ENCODE assay signal across 27 cellular contexts in the genomic region with DNA sequence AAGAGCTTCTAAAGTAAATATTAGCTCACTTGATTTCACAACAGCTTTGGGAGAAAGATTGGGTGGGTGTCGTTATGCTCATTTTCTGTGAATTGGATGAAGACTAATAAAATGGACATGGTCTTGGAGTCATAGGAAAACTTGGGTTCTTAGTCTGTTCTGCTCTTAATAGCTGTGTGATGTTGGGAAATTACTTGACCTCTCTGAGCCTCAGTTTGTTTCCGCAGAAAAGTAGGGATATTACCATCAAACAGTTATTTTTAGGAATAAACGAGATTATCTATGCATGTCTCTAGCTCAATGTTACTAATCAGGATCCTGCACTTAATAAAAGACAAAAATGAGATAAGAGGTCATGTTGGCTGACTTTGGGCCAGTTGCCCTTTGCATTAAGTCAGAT.
A peak's percentile ranks its signal among the peaks of the same experiment; 100 is the strongest.
DNase-seq lines count a peak whose midpoint lies in the region; ATAC-seq, FAIRE-seq and TF ChIP-seq lines count a peak whose summit lies in the region.
"Had no signal": no experiment of that assay in that cellular context is flagged by ENCODE, and none has a peak within 500 bp of the region (broad histone marks: within the 10 kb centered on the region; RNA-seq: fewer than 3 reads in every experiment).

No MANE protein-coding gene starts in this region.

- H3K9ac ChIP-seq in K562 (ENCODE audit: insufficient read depth in 1 of 2, low read depth in 2 of 2, low read length in 2 of 2) (no peak overlapping the region), colonic mucosa (ENCODE audit: low read depth in 2 of 2, low read length in 2 of 2) (no peak overlapping the region), smooth muscle cell (ENCODE audit: low read depth) (no peak overlapping the region)
- H3K9ac ChIP-seq: BLaER1 had no signal

- H3K4me2 ChIP-seq in K562 (ENCODE audit: insufficient read depth, low read length) (no peak overlapping the region), smooth muscle cell (no peak overlapping the region)
- H3K4me2 ChIP-seq: BLaER1 had no signal

- DNase-seq in K562 (ENCODE audit: extremely low read depth in 1 of 4, low spot score in 3 of 4) (no peak), colonic mucosa (no peak), fibroblast of villous mesenchyme (ENCODE audit: low read depth) (peak; percentile 7), smooth muscle cell (lab: John Stamatoyannopoulos, UW; ENCODE audit: unreplicated experiment) (no peak), foreskin fibroblast (no peak)
- no peak for DNase-seq in natural killer cell treated with Interleukin-12 subunit alpha and Interleukin-12 subunit beta and Interleukin-15 and Interleukin-18, amount 100 ng/mL, for 72 hours (ENCODE audit: low spot score)
- DNase-seq: 8988T; ACHN; BE2C; C1 segment of cervical spinal cord; CD4-positive, alpha-beta memory T cell; CD4-positive, CD25-positive, alpha-beta regulatory T cell; CD8-positive, alpha-beta memory T cell; COR-L47; DMS 273 treated with DMSO at 0.1 percent for 48 hours; DMS153; DMS79; DND-41; EL; GDM1 had no signal

- H3K27me3 ChIP-seq in K562 (ENCODE audit: control insufficient read depth in 2 of 2, insufficient read depth in 2 of 2, low read length in 2 of 2) (no peaks in the 10 kb centered on the region), colonic mucosa (no peaks in the 10 kb centered on the region), smooth muscle cell (ENCODE audit: low read depth) (no peaks in the 10 kb centered on the region)
- H3K27me3 ChIP-seq: BE2C, BLaER1 had no signal

- no peaks in the 10 kb centered on the region for H3K9me3 ChIP-seq in K562 (replicated peaks; ENCODE audit: control insufficient read depth, insufficient read depth, low read depth, low read length)
- H3K9me3 ChIP-seq in colonic mucosa = no peaks in the 10 kb centered on the region
- no peaks in the 10 kb centered on the region for H3K9me3 ChIP-seq in smooth muscle cell (replicated peaks; ENCODE audit: low read depth)
- H3K9me3 ChIP-seq: BE2C, BLaER1 had no signal

- no peak for TF ChIP-seq EP300 in K562 (IDR thresholded peaks at IDR 0.05; ENCODE audit: low read length)

- no peaks in the 10 kb centered on the region for H3K4me1 ChIP-seq in K562 (replicated peaks in 1 of 2; ENCODE audit: control insufficient read depth in 2 of 2, insufficient read depth in 2 of 2, low read length in 2 of 2)
- no peaks in the 10 kb centered on the region for H3K4me1 ChIP-seq in colonic mucosa
- H3K4me1 ChIP-seq in smooth muscle cell (ENCODE audit: low read depth) = peaks cover 19% of the 10 kb centered on the region
- H3K4me1 ChIP-seq: BE2C, BLaER1 had no signal

- H3K4me3 ChIP-seq in K562 = no peak overlapping the region
- no peak overlapping the region for H3K4me3 ChIP-seq in colonic mucosa
- H3K4me3 ChIP-seq in fibroblast of villous mesenchyme (ENCODE audit: low read depth, low read length) = no peak overlapping the region
- H3K4me3 ChIP-seq in smooth muscle cell = no peak overlapping the region
- H3K4me3 ChIP-seq in foreskin fibroblast (ENCODE audit: low read depth in 1 of 2, low read length in 2 of 2) = no peak overlapping the region
- H3K4me3 ChIP-seq: BLaER1, GM12878 had no signal

- no peak overlapping the region for H3K4me3 Mint-ChIP-seq in natural killer cell treated with Interleukin-12 subunit alpha and Interleukin-12 subunit beta and Interleukin-15 and Interleukin-18, amount 100 ng/mL, for 72 hours
- H3K4me3 Mint-ChIP-seq: CD14-positive monocyte; CD4-positive, alpha-beta memory T cell; CD4-positive, CD25-positive, alpha-beta regulatory T cell; CD8-positive, alpha-beta memory T cell had no signal

- no peak for FAIRE-seq in K562 (lab: Jason Lieb, UNC)
- FAIRE-seq: A204.1, GM12878, GM12892, GM18507 had no signal

- no peak for TF ChIP-seq POLR2A in K562 (conservative IDR thresholded peaks at IDR 0.05)

- POLR2A ChIA-PET in K562 (lab: Yijun Ruan, JAX) = no interaction called here

- no peaks in the 10 kb centered on the region for H3K9me3 Mint-ChIP-seq in natural killer cell treated with Interleukin-12 subunit alpha and Interleukin-12 subunit beta and Interleukin-15 and Interleukin-18, amount 100 ng/mL, for 72 hours
- H3K9me3 Mint-ChIP-seq: CD14-positive monocyte; CD4-positive, alpha-beta memory T cell; CD4-positive, CD25-positive, alpha-beta regulatory T cell had no signal

- intact Hi-C loops in K562 (cut with micrococcal nuclease) (no loop called here), colonic mucosa (cut with DNase I) (no loop called here)

- in situ Hi-C loops in K562 (cut with MboI) = no loop called here

- H3K79me2 ChIP-seq in K562 (ENCODE audit: control insufficient read depth, insufficient read depth, low read length) (no peaks in the 10 kb centered on the region), smooth muscle cell (ENCODE audit: low read depth) (no peaks in the 10 kb centered on the region)

- 2% methylated on average over 3 of the region's 3 CpGs for WGBS in K562 (ENCODE audit: insufficient coverage, low coverage, missing lambda C conversion rate)
- 26% methylated on average over 3 of the region's 3 CpGs for WGBS in smooth muscle cell (ENCODE audit: low lambda C conversion rate)

- H3K27ac Mint-ChIP-seq in natural killer cell treated with Interleukin-12 subunit alpha and Interleukin-12 subunit beta and Interleukin-15 and Interleukin-18, amount 100 ng/mL, for 72 hours = no peak overlapping the region
- H3K27ac Mint-ChIP-seq: CD14-positive monocyte; CD4-positive, alpha-beta memory T cell; CD4-positive, CD25-positive, alpha-beta regulatory T cell; CD8-positive, alpha-beta memory T cell had no signal

- CTCF ChIA-PET in K562 (lab: Yijun Ruan, JAX; ENCODE audit: low intra/inter-chr PET ratio) = no interaction called here

- H4K20me1 ChIP-seq in K562 (replicated peaks; ENCODE audit: control insufficient read depth, insufficient read depth, low read length) (no peaks in the 10 kb centered on the region), smooth muscle cell (ENCODE audit: low read depth) (no peaks in the 10 kb centered on the region)
- H4K20me1 ChIP-seq: BLaER1 had no signal

- H3K36me3 ChIP-seq in K562 (ENCODE audit: control insufficient read depth, insufficient read depth, low read length) (no peaks in the 10 kb centered on the region), colonic mucosa (no peaks in the 10 kb centered on the region), smooth muscle cell (ENCODE audit: low read depth) (no peaks in the 10 kb centered on the region)
- H3K36me3 ChIP-seq: BE2C, BLaER1 had no signal

- ATAC-seq in K562 = no peak
- ATAC-seq in HG03571 (IDR thresholded peaks at IDR 0.05; ENCODE audit: unreplicated experiment) = no peak
- no peak for ATAC-seq in natural killer cell treated with Interleukin-12 subunit alpha and Interleukin-12 subunit beta and Interleukin-15 and Interleukin-18, amount 100 ng/mL, for 72 hours

- TF ChIP-seq CTCF in K562 (IDR thresholded peaks at IDR 0.05 in 2 of 3, conservative IDR thresholded peaks at IDR 0.05 in 1 of 3; ENCODE audit: insufficient read depth in 2 of 3, low read depth in 1 of 3, low read length in 3 of 3) (no peak), colonic mucosa (IDR thresholded peaks at IDR 0.05) (no peak), fibroblast of villous mesenchyme (IDR thresholded peaks at IDR 0.05; ENCODE audit: insufficient read depth, low read depth, low read length) (no peak), smooth muscle cell (IDR thresholded peaks at IDR 0.05; ENCODE audit: borderline replicate concordance, insufficient read depth, poor library complexity, severe bottlenecking) (no peak), foreskin fibroblast (IDR thresholded peaks at IDR 0.05; ENCODE audit: low read depth, low read length) (no peak)

- H2AFZ ChIP-seq in K562 (ENCODE audit: low read depth, low read length) = no peak overlapping the region
- H2AFZ ChIP-seq in smooth muscle cell (ENCODE audit: low read depth) = peak overlapping the region; percentile 52

- H3F3A ChIP-seq in smooth muscle cell (ENCODE audit: low read depth) = peaks cover 6% of the 10 kb centered on the region

- H3K9me1 ChIP-seq in K562 (ENCODE audit: control insufficient read depth, insufficient read depth, low read length) = no peaks in the 10 kb centered on the region

- no peaks in the 10 kb centered on the region for H3K4me1 Mint-ChIP-seq in natural killer cell treated with Interleukin-12 subunit alpha and Interleukin-12 subunit beta and Interleukin-15 and Interleukin-18, amount 100 ng/mL, for 72 hours (ENCODE audit: low read depth in 2 of 2)
- H3K4me1 Mint-ChIP-seq: CD14-positive monocyte; CD4-positive, alpha-beta memory T cell; CD4-positive, CD25-positive, alpha-beta regulatory T cell; CD8-positive, alpha-beta memory T cell had no signal

- no TSS peak for BruUV-seq in K562 (replicated peaks; lab: Mats Ljungman, UMichigan)

- no peaks in the 10 kb centered on the region for H3K27me3 Mint-ChIP-seq in natural killer cell treated with Interleukin-12 subunit alpha and Interleukin-12 subunit beta and Interleukin-15 and Interleukin-18, amount 100 ng/mL, for 72 hours
- H3K27me3 Mint-ChIP-seq: CD8-positive, alpha-beta memory T cell had no signal

- no peaks in the 10 kb centered on the region for H3K36me3 Mint-ChIP-seq in natural killer cell treated with Interleukin-12 subunit alpha and Interleukin-12 subunit beta and Interleukin-15 and Interleukin-18, amount 100 ng/mL, for 72 hours
- H3K36me3 Mint-ChIP-seq: CD14-positive monocyte; CD4-positive, alpha-beta memory T cell; CD4-positive, CD25-positive, alpha-beta regulatory T cell; CD8-positive, alpha-beta memory T cell had no signal

- H3K27ac ChIP-seq in K562 (ENCODE audit: extremely low read depth, low read depth, low read length) (no peak overlapping the region), colonic mucosa (peak overlapping the region; percentile 6), smooth muscle cell (ENCODE audit: low read depth) (no peak overlapping the region)
- H3K27ac ChIP-seq: BLaER1 had no signal

- TF ChIP-seq RAD21 in K562 (CRISPR knock-in tag; conservative IDR thresholded peaks at IDR 0.05 in 1 of 2, IDR thresholded peaks at IDR 0.05 in 1 of 2) = no peak

TF ChIP-seq in K562, 482 proteins besides CTCF, POLR2A, EP300 and RAD21 (continues in another document):
- TF ChIP-seq RHOXF2B (CRISPR knock-in tag; conservative IDR thresholded peaks at IDR 0.05) (no peak), ZNF124 (CRISPR knock-in tag; IDR thresholded peaks at IDR 0.05) (no peak), RBM15 (IDR thresholded peaks at IDR 0.05; ENCODE audit: insufficient read depth, low read length) (no peak), HSF4 (CRISPR knock-in tag; IDR thresholded peaks at IDR 0.05; ENCODE audit: borderline replicate concordance) (no peak), RBM25 (IDR thresholded peaks at IDR 0.05; ENCODE audit: low read depth, low read length, severe bottlenecking) (peak; percentile 75)
